In genomic region chr12:10211975-10212622, GRCh38 we compare ENCODE assay signal across 8 cellular contexts. TPM values are rescaled to one million over a fixed set of nuclear protein-coding genes. Genes with fewer than 3 reads are reported as not detected.
DNase-seq lines count a peak whose midpoint lies in the region; ATAC-seq lines count a peak whose summit lies in the region.

No MANE protein-coding gene starts in this region.

- ATAC-seq in GM21526 (IDR thresholded peaks at IDR 0.05; ENCODE audit: low FRiP score, unreplicated experiment): peak; percentile 68
- peak; percentile 42 to 46 for ATAC-seq in naive B cell (ENCODE audit: low read depth in 2 of 2)

- no peaks in the 10 kb centered on the region for H3K36me3 Mint-ChIP-seq in naive B cell

- H3K9me3 Mint-ChIP-seq in naive B cell: peaks cover 0 to 2% (median 0%) of the 10 kb centered on the region in 7 donors

- peak; percentile 98 for DNase-seq in CD1c-positive myeloid dendritic cell (ENCODE audit: extremely low spot score)
- DNase-seq in LHCN-M2 (ENCODE audit: low read depth): peak; percentile 98
- DNase-seq in SIG-M5 (lab: John Stamatoyannopoulos, UW): peak; percentile 63
- DNase-seq in activated gamma-delta T cell (lab: John Stamatoyannopoulos, UW): peak; percentile 82
- peak; percentile 99 for DNase-seq in fibroblast of peridontal ligament (ENCODE audit: extremely low read depth)
- DNase-seq in naive B cell: peak; percentile 45
- DNase-seq in stimulated activated CD8-positive, alpha-beta memory T cell treated with anti-CD3 and anti-CD28 coated beads, Interleukin-7, amount 100 ng/mL, for 48 hours (ENCODE audit: extremely low read depth in 1 of 2, low read depth in 1 of 2): peak; percentile 75 to 85

- H3K4me3 Mint-ChIP-seq in naive B cell: peak overlapping the region; percentile 91 to 96 (median 94)

- peak overlapping the region; percentile 79 to 94 (median 91) for H3K27ac Mint-ChIP-seq in naive B cell

- H3K4me1 Mint-ChIP-seq in naive B cell: peaks cover 13 to 21% (median 13%) of the 10 kb centered on the region in 3 donors

- peaks cover 15 to 27% (median 25%) of the 10 kb centered on the region in 3 donors for H3K27me3 Mint-ChIP-seq in naive B cell

RNA-seq across cellular contexts. Expression of gene GABARAPL1, which starts 0.6 kb away (rescaled TPM):
- total RNA-seq in LHCN-M2 (2014; rRNA removed): 9.6 and 11.7 TPM in 2 replicates
- 14.2 TPM for polyA plus RNA-seq in LHCN-M2 (2012)
- polyA plus RNA-seq in naive B cell (ENCODE audit: low read depth in 6 of 6): 1 to 10 TPM in 5 of 6 donors, not detected in 1; 1.3 to 2.8 (median 2.1) TPM

RNA-seq across cellular contexts. Expression of gene TMEM52B, which starts 33.3 kb away (rescaled TPM):
- not detected in 2 replicates for total RNA-seq in LHCN-M2 (2014; rRNA removed)
- not detected for polyA plus RNA-seq in LHCN-M2 (2012)
- not detected for polyA plus RNA-seq in naive B cell (ENCODE audit: low read depth in 6 of 6)

RNA-seq across cellular contexts. Expression of gene OLR1, which starts 40.2 kb away (rescaled TPM):
- total RNA-seq in LHCN-M2 (2014; rRNA removed): not detected in 2 replicates
- polyA plus RNA-seq in LHCN-M2 (2012): not detected
- not detected for polyA plus RNA-seq in naive B cell (ENCODE audit: low read depth in 6 of 6)

Comparison
In these comparisons a context has a peak if more than half of its experiments do, and no peak if none do; other contexts are left out.
1. Peak in every context shown above with its lines: DNase-seq and ATAC-seq.
2. DNase-seq: peak in every context shown above with its lines; median percentile 99 in fibroblast of peridontal ligament; 98 in CD1c-positive myeloid dendritic cell; 98 in LHCN-M2; 82 in activated gamma-delta T cell; 80 in stimulated activated CD8-positive, alpha-beta memory T cell treated with anti-CD3 and anti-CD28 coated beads, Interleukin-7, amount 100 ng/mL, for 48 hours; 63 in SIG-M5; 45 in naive B cell.